Comparison of ENCODE assay signal across 19 cellular contexts in genomic region chr1:55592122-55592521, GRCh38.
DNase-seq lines count a peak whose midpoint lies in the region; ATAC-seq, FAIRE-seq and TF ChIP-seq lines count a peak whose summit lies in the region.
"Had no signal": no experiment of that assay in that cellular context is flagged by ENCODE, and none has a peak within 500 bp of the region (broad histone marks: within the 10 kb centered on the region; RNA-seq: fewer than 3 reads in every experiment).

No MANE protein-coding gene starts in this region.

- no peak overlapping the region for H3K4me3 Mint-ChIP-seq in activated T-helper 2 cell treated with anti-CD3 and anti-CD28 coated beads, Interferon-gamma antibody, Interleukin-2, Interleukin-4, amounts not matched to agents 10 μg/mL and 5 μg/mL and 100 μg/mL, durations not matched to agents 14 hours and 24 hours and 36 hours (ENCODE audit: low read depth)
- H3K4me3 Mint-ChIP-seq: GM23338, H9 had no signal

- H3K36me3 Mint-ChIP-seq in activated T-helper 2 cell treated with anti-CD3 and anti-CD28 coated beads, Interferon-gamma antibody, Interleukin-2, Interleukin-4, amounts not matched to agents 10 μg/mL and 5 μg/mL and 100 μg/mL, durations not matched to agents 14 hours and 24 hours and 36 hours (ENCODE audit: low read depth) = no peaks in the 10 kb centered on the region

- no peak overlapping the region for H3K4me2 ChIP-seq in HepG2 (ENCODE audit: low read depth, low read length)
- H3K4me2 ChIP-seq: GM23338 had no signal

- H3K9ac ChIP-seq in HepG2 (ENCODE audit: insufficient read depth, low read depth, low read length) = no peak overlapping the region

- in situ Hi-C loops in HepG2 (cut with HindIII; ENCODE audit: extremely low pct_ligation_motif_present, low pct_unique_long_range_greater_than_20kb) = no loop called here

- FAIRE-seq in HepG2 (lab: Jason Lieb, UNC) = no peak

- H3K27me3 ChIP-seq in HepG2 (ENCODE audit: control insufficient read depth in 1 of 2, insufficient read depth in 2 of 2, low read length in 2 of 2) (no peaks in the 10 kb centered on the region; a peak in 1 of 5 replicates), right lobe of liver (no peaks in the 10 kb centered on the region), heart left ventricle (no peaks in the 10 kb centered on the region), aorta (ENCODE audit: control insufficient read depth in 1 of 2, insufficient read depth in 2 of 2, low read length in 1 of 2) (no peaks in the 10 kb centered on the region)
- H3K27me3 ChIP-seq: MG63 had no signal

- H3K4me1 Mint-ChIP-seq in activated T-helper 2 cell treated with anti-CD3 and anti-CD28 coated beads, Interferon-gamma antibody, Interleukin-2, Interleukin-4, amounts not matched to agents 10 μg/mL and 5 μg/mL and 100 μg/mL, durations not matched to agents 14 hours and 24 hours and 36 hours (ENCODE audit: low read depth) = no peaks in the 10 kb centered on the region

- no peak for ATAC-seq in HepG2
- ATAC-seq in right lobe of liver = no peak
- peak; percentile 41 to 94 (median 69) for ATAC-seq in heart left ventricle
- ATAC-seq in aorta (ENCODE audit: low FRiP score) = no peak
- ATAC-seq in GM18511 (IDR thresholded peaks at IDR 0.05; ENCODE audit: unreplicated experiment) = no peak
- ATAC-seq: GM23338 had no signal

- TF ChIP-seq CTCF in HepG2 (CRISPR knock-in tag; IDR thresholded peaks at IDR 0.05) (no peak), right lobe of liver (IDR thresholded peaks at IDR 0.05) (no peak), heart left ventricle (IDR thresholded peaks at IDR 0.05) (no peak)

- no peak for TF ChIP-seq EP300 in HepG2 (IDR thresholded peaks at IDR 0.05; ENCODE audit: low read depth in 2 of 2, low read length in 2 of 2)
- no peak for TF ChIP-seq EP300 in HepG2 (CRISPR knock-in tag; IDR thresholded peaks at IDR 0.05; ENCODE audit: borderline replicate concordance)

- H3K9me3 Mint-ChIP-seq in activated T-helper 2 cell treated with anti-CD3 and anti-CD28 coated beads, Interferon-gamma antibody, Interleukin-2, Interleukin-4, amounts not matched to agents 10 μg/mL and 5 μg/mL and 100 μg/mL, durations not matched to agents 14 hours and 24 hours and 36 hours = no peaks in the 10 kb centered on the region
- H3K9me3 Mint-ChIP-seq: GM23338 had no signal

- TF ChIP-seq RAD21 in HepG2 (CRISPR knock-in tag; IDR thresholded peaks at IDR 0.05) = no peak

- intact Hi-C loops in HepG2 (cut with micrococcal nuclease; ENCODE audit: unreplicated experiment) = no loop called here
- intact Hi-C loops in right lobe of liver (cut with DNase I) = no loop called here
- intact Hi-C loops in heart left ventricle (cut with DNase I) = no loop called here
- intact Hi-C loops in aorta (cut with DNase I) = no loop called here
- intact Hi-C loops in activated T-helper 2 cell treated with anti-CD3 and anti-CD28 coated beads, Interferon-gamma antibody, Interleukin-2, Interleukin-4, amounts not matched to agents 10 μg/mL and 5 μg/mL and 100 μg/mL, durations not matched to agents 14 hours and 24 hours and 36 hours (cut with micrococcal nuclease) = no loop called here

- H2AFZ ChIP-seq in HepG2 (ENCODE audit: low read length) = no peak overlapping the region
- H2AFZ ChIP-seq: GM23338 had no signal

- TF ChIP-seq POLR2A in HepG2 (IDR thresholded peaks at IDR 0.05; ENCODE audit: insufficient read depth in 1 of 2, low read depth in 2 of 2, low read length in 2 of 2) = no peak
- no peak for TF ChIP-seq POLR2A in right lobe of liver (IDR thresholded peaks at IDR 0.05)
- no peak for TF ChIP-seq POLR2A in heart left ventricle (IDR thresholded peaks at IDR 0.05)

- DNase-seq in HepG2 (ENCODE audit: low spot score) = no peak
- DNase-seq in right lobe of liver = no peak
- peak in 1 of 5 donors; percentile 38 for DNase-seq in heart left ventricle
- peak; percentile 10 for DNase-seq in islet precursor cell
- no peak for DNase-seq in aorta
- no peak for DNase-seq in NAMALWA (ENCODE audit: low spot score)
- DNase-seq in activated T-helper 2 cell treated with anti-CD3 and anti-CD28 coated beads, Interferon-gamma antibody, Interleukin-2, Interleukin-4, amounts not matched to agents 10 μg/mL and 5 μg/mL and 100 μg/mL, durations not matched to agents 14 hours and 24 hours and 36 hours (ENCODE audit: low spot score) = no peak
- DNase-seq: DMS153, DND-41, H9, KBM-7, MG63, NCI-H2029, NCI-H2227 treated with DMSO at 0.1 percent for 48 hours, NCI-H526 treated with DMSO at 0.1 percent for 48 hours, RPMI8226, SHP77 treated with DMSO at 0.1 percent for 48 hours had no signal

- BruUV-seq in HepG2 (replicated peaks; lab: Mats Ljungman, UMichigan) = no TSS peak

- no peaks in the 10 kb centered on the region for H3K79me2 ChIP-seq in HepG2 (ENCODE audit: insufficient read depth, low read length)

- H3K4me3 ChIP-seq in HepG2 (replicated peaks in 1 of 3; ENCODE audit: insufficient read depth in 1 of 3, low read depth in 2 of 3, low read length in 3 of 3) (no peak overlapping the region), right lobe of liver (no peak overlapping the region), heart left ventricle (no peak overlapping the region), aorta (ENCODE audit: low read length in 2 of 2) (no peak overlapping the region)
- H3K4me3 ChIP-seq: GM23338, MG63 had no signal

- H3K27ac ChIP-seq in HepG2 (ENCODE audit: extremely low read length, insufficient read depth, low read length) (no peak overlapping the region), right lobe of liver (no peak overlapping the region), heart left ventricle (no peak overlapping the region), aorta (ENCODE audit: low read depth in 1 of 2, low read length in 2 of 2) (peak overlapping the region; percentile 36 to 45)

- 50% methylated on average over 2 of the region's 2 CpGs for WGBS in HepG2 (ENCODE audit: low lambda C conversion rate)
- 100% methylated on average over 1 of the region's 2 CpGs for WGBS in right lobe of liver (ENCODE audit: insufficient coverage, low coverage, low lambda C conversion rate, missing lambda C conversion rate)
- 58 to 73% (median 66%) methylated on average over 2 of the region's 2 CpGs for WGBS in heart left ventricle, 4 donors
- WGBS in aorta, 2 donors = 60 to 72% methylated on average over 2 of the region's 2 CpGs

- H3K36me3 ChIP-seq in HepG2 (replicated peaks in 1 of 2; ENCODE audit: control insufficient read depth in 1 of 2, insufficient read depth in 2 of 2, low read length in 2 of 2) = no peaks in the 10 kb centered on the region
- no peaks in the 10 kb centered on the region for H3K36me3 ChIP-seq in right lobe of liver
- H3K36me3 ChIP-seq in heart left ventricle = no peaks in the 10 kb centered on the region
- no peaks in the 10 kb centered on the region for H3K36me3 ChIP-seq in aorta (ENCODE audit: control insufficient read depth in 1 of 2, insufficient read depth in 2 of 2, low read length in 1 of 2)
- H3K36me3 ChIP-seq: MG63 had no signal

- H3K9me3 ChIP-seq in HepG2 (ENCODE audit: low read length) = no peaks in the 10 kb centered on the region
- no peaks in the 10 kb centered on the region for H3K9me3 ChIP-seq in right lobe of liver
- H3K9me3 ChIP-seq in heart left ventricle = peaks cover 0 to 11% (median 0%) of the 10 kb centered on the region in 12 donors
- no peaks in the 10 kb centered on the region for H3K9me3 ChIP-seq in aorta (ENCODE audit: control insufficient read depth, low read length)

- H3K4me1 ChIP-seq in HepG2 (ENCODE audit: insufficient read depth, low read length) (no peaks in the 10 kb centered on the region), right lobe of liver (no peaks in the 10 kb centered on the region), heart left ventricle (peaks cover 0 to 24% (median 0%) of the 10 kb centered on the region in 12 donors), aorta (ENCODE audit: control insufficient read depth in 1 of 2, insufficient read depth in 2 of 2, low read length in 2 of 2) (peaks cover 9 to 12% of the 10 kb centered on the region in 2 donors)

- POLR2A ChIA-PET in HepG2 (lab: Yijun Ruan, JAX) = no interaction called here

- no peaks in the 10 kb centered on the region for H4K20me1 ChIP-seq in HepG2 (ENCODE audit: insufficient read depth, low read length)

- CTCF ChIA-PET in HepG2 (lab: Yijun Ruan, JAX; ENCODE audit: low intra/inter-chr PET ratio, low total read pairs) = no interaction called here

- peaks cover 4% of the 10 kb centered on the region for H3K27me3 Mint-ChIP-seq in activated T-helper 2 cell treated with anti-CD3 and anti-CD28 coated beads, Interferon-gamma antibody, Interleukin-2, Interleukin-4, amounts not matched to agents 10 μg/mL and 5 μg/mL and 100 μg/mL, durations not matched to agents 14 hours and 24 hours and 36 hours (ENCODE audit: low read depth)

- no peak overlapping the region for H3K27ac Mint-ChIP-seq in activated T-helper 2 cell treated with anti-CD3 and anti-CD28 coated beads, Interferon-gamma antibody, Interleukin-2, Interleukin-4, amounts not matched to agents 10 μg/mL and 5 μg/mL and 100 μg/mL, durations not matched to agents 14 hours and 24 hours and 36 hours
- H3K27ac Mint-ChIP-seq: H9 had no signal

TF ChIP-seq in HepG2, 621 proteins besides CTCF, POLR2A, EP300 and RAD21:
- no peak for TF ChIP-seq ZNF180 (CRISPR knock-in tag; IDR thresholded peaks at IDR 0.05; ENCODE audit: borderline replicate concordance, low read depth)
- TF ChIP-seq ATF7 (IDR thresholded peaks at IDR 0.05) = 0 out of 2 replicates have a peak, but pooled peaks have one; percentile 26
- TF ChIP-seq ATF7 (CRISPR knock-in tag; IDR thresholded peaks at IDR 0.05) = no peak

Comparison
In these comparisons a context has a peak if more than half of its experiments do, and no peak if none do; other contexts are left out.
1. ATAC-seq: peak in heart left ventricle (4 of 4); none in HepG2 (single experiment), right lobe of liver (0 of 4), aorta (single experiment) and GM18511 (single experiment).
2. H3K27ac ChIP-seq: peak in aorta (2 of 2); none in HepG2 (single experiment), right lobe of liver (0 of 3) and heart left ventricle (0 of 12).